In genomic region chr6:41459738-41460137, GRCh38 we compare ENCODE assay signal across 1 cellular context.
A peak's percentile ranks its signal among the peaks of the same experiment; 100 is the strongest.
TF ChIP-seq lines count a peak whose summit lies in the region.

No MANE protein-coding gene starts in this region.

TF ChIP-seq in HepG2, 621 proteins besides CTCF, POLR2A, EP300 and RAD21 (continued from another document):
- TF ChIP-seq FOXP4 (CRISPR knock-in tag; IDR thresholded peaks at IDR 0.05), result 0 out of 2 replicates have a peak, but pooled peaks have one; percentile 12
- TF ChIP-seq PRDM4 (CRISPR knock-in tag; IDR thresholded peaks at IDR 0.05; ENCODE audit: borderline replicate concordance), result no peak
- no peak for TF ChIP-seq SRF (IDR thresholded peaks at IDR 0.05; ENCODE audit: low read depth, low read length)
- no peak for TF ChIP-seq KAT7 (CRISPR knock-in tag; IDR thresholded peaks at IDR 0.05; ENCODE audit: borderline replicate concordance)
- TF ChIP-seq ZEB1 (IDR thresholded peaks at IDR 0.05; ENCODE audit: insufficient replicate concordance, low read depth), result peak; percentile 37
- TF ChIP-seq HDAC2 (CRISPR knock-in tag; IDR thresholded peaks at IDR 0.05), result peak; percentile 40; the same call in 1 of the 2 replicates
- TF ChIP-seq POGZ (CRISPR knock-in tag; IDR thresholded peaks at IDR 0.05), result no peak
